ENCODE assay signal across 8 cellular contexts in the genomic region with DNA sequence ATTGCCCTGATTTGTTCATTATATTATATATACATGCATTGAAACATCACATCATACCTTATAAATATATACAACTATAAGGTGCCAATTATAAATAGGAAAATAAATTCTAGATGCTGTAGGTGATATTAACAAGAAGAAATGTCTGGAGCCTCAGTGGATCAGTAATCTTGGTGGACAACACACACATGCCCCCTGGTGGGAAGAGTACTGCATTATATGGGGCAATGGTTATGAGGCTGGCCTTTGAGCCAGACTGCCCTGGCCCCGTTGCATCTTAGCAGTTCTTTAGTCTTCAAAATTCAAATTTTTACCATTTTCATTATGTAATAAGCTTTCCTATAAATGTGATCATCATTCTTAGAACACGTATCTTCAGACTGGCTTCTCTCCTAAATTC.
DNase-seq lines count a peak whose midpoint lies in the region; ATAC-seq and TF ChIP-seq lines count a peak whose summit lies in the region.

No MANE protein-coding gene starts in this region.

- H3K4me1 ChIP-seq in hepatocyte (ENCODE audit: insufficient read depth), result no peaks in the 10 kb centered on the region

- H4K20me1 ChIP-seq in hepatocyte (ENCODE audit: insufficient read depth, poor library complexity, severe bottlenecking), result no peaks in the 10 kb centered on the region

- CTCF ChIA-PET in AG04449 (lab: Yijun Ruan, JAX), result interaction anchor here (0.6 to 7.7 kb wide), 10 partner anchors 11 to 235 kb away, joined by 3 to 192 read pairs (median 4); no protein-coding TSS in a partner anchor

- no peak overlapping the region for H3K4me2 ChIP-seq in hepatocyte

- H3K9me3 ChIP-seq in hepatocyte (ENCODE audit: low read depth), result no peaks in the 10 kb centered on the region

- WGBS in hepatocyte (ENCODE audit: low lambda C conversion rate, missing lambda C conversion rate), result 77% methylated on average over 2 of the region's 2 CpGs

- peak; percentile 68 for TF ChIP-seq CTCF in AG04449 (IDR thresholded peaks at IDR 0.05; ENCODE audit: insufficient read depth, low read length, missing control alignments)
- peak; percentile 35; the same call in 1 of the 2 replicates for TF ChIP-seq CTCF in GM12874 (IDR thresholded peaks at IDR 0.05; ENCODE audit: insufficient read depth, low read depth, low read length)
- TF ChIP-seq CTCF in hepatocyte (IDR thresholded peaks at IDR 0.05; ENCODE audit: poor library complexity), result peak; percentile 48

- no peaks in the 10 kb centered on the region for H3K27me3 ChIP-seq in hepatocyte

- H3K79me2 ChIP-seq in hepatocyte, result no peaks in the 10 kb centered on the region

- in situ Hi-C loops in SK-MEL-5 (cut with HindIII; ENCODE audit: low pct_unique_long_range_greater_than_20kb, low sequenced_read_pairs), result no loop called here

- H3K4me3 ChIP-seq in AG04449 (ENCODE audit: low read depth, low read length), result no peak overlapping the region
- no peak overlapping the region for H3K4me3 ChIP-seq in hepatocyte

- H3K9me2 ChIP-seq in hepatocyte (replicated peaks; ENCODE audit: insufficient read depth), result no peaks in the 10 kb centered on the region

- no peaks in the 10 kb centered on the region for H3K36me3 ChIP-seq in hepatocyte (replicated peaks; ENCODE audit: insufficient read depth, low read depth)

- no peak overlapping the region for H3K27ac ChIP-seq in hepatocyte

- DNase-seq in AG04449 (ENCODE audit: low read depth, low spot score), result peak; percentile 9
- peak; percentile 69 for DNase-seq in SK-MEL-5 (ENCODE audit: low read depth, low spot score)
- peak; percentile 57 for DNase-seq in hepatocyte (ENCODE audit: low spot score)
- DNase-seq in middle frontal gyrus (ENCODE audit: extremely low spot score, low spot score), result no peak
- no peak for DNase-seq in superior temporal gyrus (ENCODE audit: extremely low spot score)

- ATAC-seq in HG03175 (IDR thresholded peaks at IDR 0.05; ENCODE audit: unreplicated experiment), result peak; percentile 68
- no peak for ATAC-seq in GM19324 (IDR thresholded peaks at IDR 0.05; ENCODE audit: low FRiP score, unreplicated experiment)

- POLR2A ChIA-PET in AG04449 (lab: Yijun Ruan, JAX), result no interaction called here

- no peak overlapping the region for H2AFZ ChIP-seq in hepatocyte

Comparison
In these comparisons a context has a peak if more than half of its experiments do, and no peak if none do; other contexts are left out.
1. DNase-seq: peak in AG04449 (single experiment), SK-MEL-5 (single experiment) and hepatocyte (single experiment); none in middle frontal gyrus (single experiment) and superior temporal gyrus (single experiment).
2. Peak in every context shown above with its lines, with median percentiles within 50 percentile points of each other: CTCF ChIP-seq.